Comparison of ENCODE assay signal across 9 cellular contexts in genomic region chr19:860481-861098, GRCh38. TPM values are rescaled to one million over a fixed set of nuclear protein-coding genes. Genes with fewer than 3 reads are reported as not detected.
DNase-seq lines count a peak whose midpoint lies in the region; ATAC-seq and TF ChIP-seq lines count a peak whose summit lies in the region.
"Had no signal": no experiment of that assay in that cellular context is flagged by ENCODE, and none has a peak within 500 bp of the region (broad histone marks: within the 10 kb centered on the region; RNA-seq: fewer than 3 reads in every experiment).

No MANE protein-coding gene starts in this region.

- H3K36me3 Mint-ChIP-seq in CD8-positive, alpha-beta T cell, result no peaks in the 10 kb centered on the region

- H3K9me3 ChIP-seq in CD8-positive, alpha-beta T cell (ENCODE audit: low read length), result no peaks in the 10 kb centered on the region

- peaks cover 17% of the 10 kb centered on the region for H3K4me1 Mint-ChIP-seq in CD8-positive, alpha-beta T cell (ENCODE audit: low read depth)

- in situ Hi-C loops in astrocyte of the cerebellum (cut with HindIII; ENCODE audit: low sequenced_read_pairs), result no loop called here

- no peak for TF ChIP-seq CTCF in CD8-positive, alpha-beta T cell (IDR thresholded peaks at IDR 0.05)
- no peak for TF ChIP-seq CTCF in HFF-Myc (IDR thresholded peaks at IDR 0.05; ENCODE audit: low read depth, low read length, missing control alignments)
- TF ChIP-seq CTCF in astrocyte of the cerebellum (IDR thresholded peaks at IDR 0.05; ENCODE audit: low read depth, low read length, missing control alignments), result peak; percentile 10

- H3K27ac Mint-ChIP-seq in CD8-positive, alpha-beta T cell, result no peak overlapping the region

- H3K4me3 ChIP-seq in CD8-positive, alpha-beta T cell (ENCODE audit: low read depth, low read length), result peak overlapping the region; percentile 46
- H3K4me3 ChIP-seq in HFF-Myc (replicated peaks; ENCODE audit: low read depth, low read length) (peak overlapping the region; percentile 35), astrocyte of the cerebellum (ENCODE audit: low read depth, low read length) (peak overlapping the region; percentile 32)

- intact Hi-C loops in CD8-positive, alpha-beta T cell (cut with DNase I, micrococcal nuclease), result loop anchor here (2.0 to 10.0 kb wide), 3 partner anchors 90 to 384 kb away; partner anchors contain the start of genes ATP5F1D (in 1 of the 2) and MIDN (in 1 of the 2)

- H3K27me3 ChIP-seq in CD8-positive, alpha-beta T cell (ENCODE audit: insufficient read depth, low read length), result peaks cover 9% of the 10 kb centered on the region

- H3K4me1 ChIP-seq in CD8-positive, alpha-beta T cell (ENCODE audit: insufficient read depth, low read length), result peaks cover 20% of the 10 kb centered on the region

- no peaks in the 10 kb centered on the region for H3K36me3 ChIP-seq in CD8-positive, alpha-beta T cell (ENCODE audit: insufficient read depth, low read length)

- no peak overlapping the region for H3K27ac ChIP-seq in CD8-positive, alpha-beta T cell (ENCODE audit: low read depth, low read length)

- peak overlapping the region; percentile 60 for H3K4me3 Mint-ChIP-seq in CD8-positive, alpha-beta T cell

- H3K9me3 Mint-ChIP-seq in CD8-positive, alpha-beta T cell, result no peaks in the 10 kb centered on the region

- peaks cover 9% of the 10 kb centered on the region for H3K27me3 Mint-ChIP-seq in CD8-positive, alpha-beta T cell (ENCODE audit: low read depth)

- CTCF ChIA-PET in CD8-positive, alpha-beta T cell (lab: Charles Lee), result interaction anchor here (4.0 kb wide), 1 partner anchor 122 kb away, joined by 36 read pairs; the partner anchor contains the start of gene WDR18

- POLR2A ChIA-PET in CD8-positive, alpha-beta T cell (lab: Charles Lee), result no interaction called here

- peak; percentile 38 to 75 (median 57) for DNase-seq in CD8-positive, alpha-beta T cell
- DNase-seq in HFF-Myc (ENCODE audit: extremely low read depth, low read depth) (no peak), astrocyte of the cerebellum (ENCODE audit: low read depth) (no peak), iPS-NIHi11 (ENCODE audit: low spot score) (peak; percentile 81), OCI-M2 (lab: John Stamatoyannopoulos, UW; ENCODE audit: unreplicated experiment) (no peak)
- peak; percentile 64 for DNase-seq in stimulated activated CD4-positive, alpha-beta T cell treated with anti-CD3 and anti-CD28 coated beads, Interleukin-1b, Interleukin-23, amount 100 ng/mL, for 48 hours

- ATAC-seq in CD8-positive, alpha-beta T cell, result peak; percentile 45
- ATAC-seq in SK-N-SH treated with all-trans-retinoic acid at 6 μM for 48 hours, result peak; percentile 60
- no peak for ATAC-seq in GM19467 (IDR thresholded peaks at IDR 0.05; ENCODE audit: unreplicated experiment)

TF ChIP-seq in SK-N-SH treated with all-trans-retinoic acid at 6 μM for 48 hours, 23 proteins besides CTCF, POLR2A, EP300 and RAD21:
- no peak for TF ChIP-seq PPARA (CRISPR knock-in tag; IDR thresholded peaks at IDR 0.05; ENCODE audit: borderline replicate concordance)
- no peak for TF ChIP-seq TSHZ2 (CRISPR knock-in tag; IDR thresholded peaks at IDR 0.05)
- no peak for TF ChIP-seq CSDC2 (CRISPR knock-in tag; IDR thresholded peaks at IDR 0.05)
- no peak for TF ChIP-seq TOX (CRISPR knock-in tag; IDR thresholded peaks at IDR 0.05; ENCODE audit: borderline replicate concordance)
- TF ChIP-seq SNAI2 (CRISPR knock-in tag; IDR thresholded peaks at IDR 0.05), result no peak
- no peak for TF ChIP-seq GLIS3 (CRISPR knock-in tag; IDR thresholded peaks at IDR 0.05)
- TF ChIP-seq ZFP3 (CRISPR knock-in tag; IDR thresholded peaks at IDR 0.05), result no peak
- TF ChIP-seq, protein P1, sequence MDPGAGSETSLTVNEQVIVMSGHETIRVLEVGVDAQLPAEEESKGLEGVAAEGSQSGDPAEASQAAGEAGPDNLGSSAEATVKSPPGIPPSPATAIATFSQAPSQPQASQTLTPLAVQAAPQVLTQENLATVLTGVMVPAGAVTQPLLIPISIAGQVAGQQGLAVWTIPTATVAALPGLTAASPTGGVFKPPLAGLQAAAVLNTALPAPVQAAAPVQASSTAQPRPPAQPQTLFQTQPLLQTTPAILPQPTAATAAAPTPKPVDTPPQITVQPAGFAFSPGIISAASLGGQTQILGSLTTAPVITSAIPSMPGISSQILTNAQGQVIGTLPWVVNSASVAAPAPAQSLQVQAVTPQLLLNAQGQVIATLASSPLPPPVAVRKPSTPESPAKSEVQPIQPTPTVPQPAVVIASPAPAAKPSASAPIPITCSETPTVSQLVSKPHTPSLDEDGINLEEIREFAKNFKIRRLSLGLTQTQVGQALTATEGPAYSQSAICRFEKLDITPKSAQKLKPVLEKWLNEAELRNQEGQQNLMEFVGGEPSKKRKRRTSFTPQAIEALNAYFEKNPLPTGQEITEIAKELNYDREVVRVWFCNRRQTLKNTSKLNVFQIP (CRISPR knock-in tag; IDR thresholded peaks at IDR 0.05; ENCODE audit: borderline replicate concordance, low read depth), result no peak
- TF ChIP-seq ZFP30 (CRISPR knock-in tag; IDR thresholded peaks at IDR 0.05), result no peak
- TF ChIP-seq TCF4 (CRISPR knock-in tag; IDR thresholded peaks at IDR 0.05; ENCODE audit: borderline replicate concordance), result no peak
- TF ChIP-seq, protein P2, sequence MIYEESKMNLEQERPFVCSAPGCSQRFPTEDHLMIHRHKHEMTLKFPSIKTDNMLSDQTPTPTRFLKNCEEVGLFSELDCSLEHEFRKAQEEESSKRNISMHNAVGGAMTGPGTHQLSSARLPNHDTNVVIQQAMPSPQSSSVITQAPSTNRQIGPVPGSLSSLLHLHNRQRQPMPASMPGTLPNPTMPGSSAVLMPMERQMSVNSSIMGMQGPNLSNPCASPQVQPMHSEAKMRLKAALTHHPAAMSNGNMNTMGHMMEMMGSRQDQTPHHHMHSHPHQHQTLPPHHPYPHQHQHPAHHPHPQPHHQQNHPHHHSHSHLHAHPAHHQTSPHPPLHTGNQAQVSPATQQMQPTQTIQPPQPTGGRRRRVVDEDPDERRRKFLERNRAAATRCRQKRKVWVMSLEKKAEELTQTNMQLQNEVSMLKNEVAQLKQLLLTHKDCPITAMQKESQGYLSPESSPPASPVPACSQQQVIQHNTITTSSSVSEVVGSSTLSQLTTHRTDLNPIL (CRISPR knock-in tag; IDR thresholded peaks at IDR 0.05; ENCODE audit: low read depth), result no peak
- TF ChIP-seq RARB (CRISPR knock-in tag; IDR thresholded peaks at IDR 0.05), result no peak
- no peak for TF ChIP-seq ARNTL (CRISPR knock-in tag; IDR thresholded peaks at IDR 0.05; ENCODE audit: borderline replicate concordance, low read depth)
- TF ChIP-seq ZNF70 (CRISPR knock-in tag; IDR thresholded peaks at IDR 0.05), result no peak

RNA-seq across cellular contexts. Expression of gene CFD, which starts 1.1 kb away (rescaled TPM):
- 1 to 10 TPM; 1.0 to 1.4 TPM for total RNA-seq in CD8-positive, alpha-beta T cell

RNA-seq across cellular contexts. Expression of gene ELANE, which starts 8.5 kb away (rescaled TPM):
- not detected for total RNA-seq in CD8-positive, alpha-beta T cell
- total RNA-seq: T-helper 1 cell treated with Interleukin-12 subunit alpha and Interleukin-12 subunit beta and Interleukin-4 antibody, amounts not matched to agents 30 ng/mL and 1 ng/mL, for 36 hours had no signal

RNA-seq across cellular contexts. Expression of gene PRTN3, which starts 19.8 kb away (rescaled TPM):
- not detected for total RNA-seq in CD8-positive, alpha-beta T cell
- total RNA-seq: T-helper 1 cell treated with Interleukin-12 subunit alpha and Interleukin-12 subunit beta and Interleukin-4 antibody, amounts not matched to agents 30 ng/mL and 1 ng/mL, for 36 hours had no signal

RNA-seq across cellular contexts. Expression of gene MED16, which starts 32.4 kb away (rescaled TPM):
- 10 to 100 TPM; 32.6 to 35.3 TPM for total RNA-seq in CD8-positive, alpha-beta T cell

RNA-seq across cellular contexts. Expression of gene RNU6-9, which starts 32.7 kb away (rescaled TPM):
- total RNA-seq in CD8-positive, alpha-beta T cell, result not detected
- total RNA-seq: T-helper 1 cell treated with Interleukin-12 subunit alpha and Interleukin-12 subunit beta and Interleukin-4 antibody, amounts not matched to agents 30 ng/mL and 1 ng/mL, for 36 hours had no signal

Comparison
In these comparisons a context has a peak if more than half of its experiments do, and no peak if none do; other contexts are left out.
1. DNase-seq: peak in CD8-positive, alpha-beta T cell (7 of 7), iPS-NIHi11 (single experiment) and stimulated activated CD4-positive, alpha-beta T cell treated with anti-CD3 and anti-CD28 coated beads, Interleukin-1b, Interleukin-23, amount 100 ng/mL, for 48 hours (single experiment); none in HFF-Myc (single experiment), astrocyte of the cerebellum (single experiment) and OCI-M2 (single experiment).
2. Peak in every context shown above with its lines, with median percentiles within 50 percentile points of each other: H3K4me3 ChIP-seq.